ENCODE assay signal across 16 cellular contexts in genomic region chr3:47885168-47885567, GRCh38.
"Had no signal": no experiment of that assay in that cellular context is flagged by ENCODE, and none has a peak within 500 bp of the region (broad histone marks: within the 10 kb centered on the region; RNA-seq: fewer than 3 reads in every experiment).

No MANE protein-coding gene starts in this region.

- ATAC-seq: esophagus mucosa, gastroesophageal sphincter, right cardiac atrium had no signal

- H3K27ac ChIP-seq: gastroesophageal sphincter, heart left ventricle, left ventricle myocardium inferior, psoas muscle, skin epidermis, stomach, VCaP had no signal

- DNase-seq: activated CD4-positive, alpha-beta T cell treated with anti-CD3 and anti-CD28 coated beads, Interleukin-2, amount 50 U/mL, for 4 hours; activated naive CD4-positive, alpha-beta T cell treated with anti-CD3 and anti-CD28 coated beads for 36 hours; activated T-cell treated with anti-CD3 and anti-CD28 coated beads, Interleukin-2, amount 50 U/mL, for 24 hours; aorta; cortex of kidney; heart left ventricle; kidney glomerular epithelial cell; left ventricle myocardium inferior; mammary epithelial cell; psoas muscle; right cardiac atrium; stomach had no signal

- H3K27me3 ChIP-seq: gastroesophageal sphincter, heart left ventricle, stomach had no signal

- H3K9me3 ChIP-seq: gastroesophageal sphincter, left ventricle myocardium inferior, psoas muscle, stomach had no signal

- H3K4me3 Mint-ChIP-seq: activated naive CD4-positive, alpha-beta T cell treated with anti-CD3 and anti-CD28 coated beads for 36 hours; activated T-cell treated with anti-CD3 and anti-CD28 coated beads, Interleukin-2, amount 50 U/mL, for 24 hours had no signal

- H3K9me3 Mint-ChIP-seq: activated naive CD4-positive, alpha-beta T cell treated with anti-CD3 and anti-CD28 coated beads for 36 hours; activated T-cell treated with anti-CD3 and anti-CD28 coated beads, Interleukin-2, amount 50 U/mL, for 24 hours had no signal

- H3K27me3 Mint-ChIP-seq: activated T-cell treated with anti-CD3 and anti-CD28 coated beads, Interleukin-2, amount 50 U/mL, for 24 hours had no signal

- H3K27ac Mint-ChIP-seq: activated naive CD4-positive, alpha-beta T cell treated with anti-CD3 and anti-CD28 coated beads for 36 hours; activated T-cell treated with anti-CD3 and anti-CD28 coated beads, Interleukin-2, amount 50 U/mL, for 24 hours had no signal
